In genomic region chr5:177005619-177006264, GRCh38 we compare ENCODE assay signal across 8 cellular contexts. TPM values are rescaled to one million over a fixed set of nuclear protein-coding genes. Genes with fewer than 3 reads are reported as not detected.
DNase-seq lines count a peak whose midpoint lies in the region; ATAC-seq, FAIRE-seq and TF ChIP-seq lines count a peak whose summit lies in the region.

No MANE protein-coding gene starts in this region.

- no peak for TF ChIP-seq RAD21 in A549 (conservative IDR thresholded peaks at IDR 0.05 in 1 of 2, IDR thresholded peaks at IDR 0.05 in 1 of 2)
- TF ChIP-seq RAD21 in H1 (IDR thresholded peaks at IDR 0.05 in 1 of 2, conservative IDR thresholded peaks at IDR 0.05 in 1 of 2; ENCODE audit: low read depth in 2 of 2, low read length in 2 of 2): peak in 1 of 2 experiments; percentile 30; a peak in 1 of 4 replicates

- H4K5ac ChIP-seq in H1 (ENCODE audit: insufficient read length, low read depth, low read length): peak overlapping the region; percentile 94

- no peaks in the 10 kb centered on the region for H3K36me3 ChIP-seq in H1 (ENCODE audit: control insufficient read depth in 2 of 4, insufficient read depth in 4 of 4, low read length in 3 of 4)
- peaks cover 22% of the 10 kb centered on the region for H3K36me3 ChIP-seq in mesodermal cell (ENCODE audit: control insufficient read depth, insufficient read depth, low read length)

- no peak overlapping the region for H2BK12ac ChIP-seq in H1 (ENCODE audit: low read depth, low read length)

- H2BK5ac ChIP-seq in H1 (ENCODE audit: low read depth, low read length): peak overlapping the region; percentile 83

- CTCF ChIA-PET in A549 (lab: Yijun Ruan, JAX): interaction anchor here (0.6 to 2.7 kb wide), 13 partner anchors 9 to 345 kb away, joined by 3 to 10 read pairs (median 4); partner anchors contain the start of gene FGFR4
- CTCF ChIA-PET in H1 (lab: Charles Lee; ENCODE audit: partially characterized antibody): interaction anchor here (0.6 to 2.0 kb wide), 8 partner anchors 9 to 108 kb away, joined by 3 to 7 read pairs (median 3); partner anchors contain the start of genes FGFR4 and ZNF346

- peak overlapping the region; percentile 95; the same call in 1 of the 2 replicates for H4K8ac ChIP-seq in H1 (ENCODE audit: extremely low read depth, insufficient read depth, low read length)

- POLR2A ChIA-PET in A549 (lab: Yijun Ruan, JAX): interaction anchor here (0.7 to 1.1 kb wide), 2 partner anchors 11 to 42 kb away, joined by 3 to 4 read pairs; no protein-coding TSS in a partner anchor
- POLR2A ChIA-PET in H1 (lab: Charles Lee; ENCODE audit: partially characterized antibody): interaction anchor here (0.8 to 4.2 kb wide), 17 partner anchors 9 to 268 kb away, joined by 3 to 26 read pairs (median 4); partner anchors contain the start of genes FGFR4 and ZNF346

- peak; percentile 57 to 71 for DNase-seq in A549 (ENCODE audit: low read depth in 1 of 2, low spot score in 1 of 2)
- peak; percentile 54 for DNase-seq in NCI-H460 (ENCODE audit: extremely low read depth, low read depth)
- peak; percentile 11 to 45 for DNase-seq in activated CD8-positive, alpha-beta memory T cell treated with anti-CD3 and anti-CD28 coated beads for 1 hour (ENCODE audit: extremely low read depth in 1 of 2, low read depth in 1 of 2)
- DNase-seq in H1 (ENCODE audit: low read depth in 1 of 2, low spot score in 2 of 2): no peak
- DNase-seq in stimulated activated CD8-positive, alpha-beta memory T cell treated with anti-CD3 and anti-CD28 coated beads, Interleukin-15, amount 100 ng/mL, for 1 hour (ENCODE audit: low read depth): peak; percentile 29

- H2BK20ac ChIP-seq in H1 (ENCODE audit: low read length): no peak overlapping the region

- peaks cover 22 to 50% of the 10 kb centered on the region in 2 experiments for H3K79me2 ChIP-seq in H1 (ENCODE audit: control insufficient read depth in 1 of 2, insufficient read depth in 2 of 2, low read length in 2 of 2)

- FAIRE-seq in A549 (lab: Jason Lieb, UNC): no peak
- no peak for FAIRE-seq in H1 (lab: Jason Lieb, UNC)

- ATAC-seq in A549: peak; percentile 85 to 87
- peak; percentile 46 for ATAC-seq in GM18508 (IDR thresholded peaks at IDR 0.05; ENCODE audit: insufficient read depth, unreplicated experiment)
- ATAC-seq in HG03064 (IDR thresholded peaks at IDR 0.05; ENCODE audit: low read depth, unreplicated experiment): peak; percentile 46

- H4K91ac ChIP-seq in H1 (replicated peaks; ENCODE audit: insufficient read length, low read length): peak overlapping the region; percentile 74

- peak overlapping the region; percentile 94 for H3K4me3 ChIP-seq in A549
- H3K4me3 ChIP-seq in H1 (ENCODE audit: extremely low read depth in 1 of 4, insufficient read depth in 2 of 4, low read depth in 3 of 4, low read length in 4 of 4): peak overlapping the region; percentile 72 to 85 (median 80)
- H3K4me3 ChIP-seq in mesodermal cell (ENCODE audit: extremely low read depth, insufficient read depth, low read length, poor library complexity, severe bottlenecking): peak overlapping the region; percentile 87

- no peak overlapping the region for H2BK15ac ChIP-seq in H1 (ENCODE audit: low read length)

- H2BK120ac ChIP-seq in H1 (replicated peaks; ENCODE audit: low read depth, low read length): no peak overlapping the region

- peaks cover 8% of the 10 kb centered on the region for H3K79me1 ChIP-seq in H1 (ENCODE audit: low read depth, low read length)

- H3K23ac ChIP-seq in H1 (ENCODE audit: insufficient read length): no peak overlapping the region

- H3K4me2 ChIP-seq in A549 (peak overlapping the region; percentile 90), H1 (ENCODE audit: insufficient read depth in 1 of 2, low read depth in 2 of 2, low read length in 2 of 2) (peak overlapping the region; percentile 65 to 80)

- H3K4me1 ChIP-seq in A549 (peaks cover 20% of the 10 kb centered on the region), H1 (replicated peaks in 1 of 4; ENCODE audit: control insufficient read depth in 3 of 4, insufficient read depth in 4 of 4, low read length in 3 of 4) (peaks cover 0 to 3% (median 3%) of the 10 kb centered on the region in 4 experiments; a peak in 4 of 7 replicates), mesodermal cell (ENCODE audit: control insufficient read depth, insufficient read depth, low read length, poor library complexity, severe bottlenecking) (peaks cover 12% of the 10 kb centered on the region)

- TF ChIP-seq EP300 in A549 (IDR thresholded peaks at IDR 0.05) (no peak), H1 (IDR thresholded peaks at IDR 0.05; ENCODE audit: borderline replicate concordance in 1 of 2, low read depth in 2 of 2, low read length in 2 of 2) (no peak)

- H3K14ac ChIP-seq in H1 (ENCODE audit: insufficient read length): no peak overlapping the region

- TF ChIP-seq POLR2A in A549 (IDR thresholded peaks at IDR 0.05; ENCODE audit: low read length) (no peak), H1 (IDR thresholded peaks at IDR 0.05; ENCODE audit: control extremely low read depth in 1 of 2, low read depth in 2 of 2, low read length in 2 of 2) (no peak)

- TF ChIP-seq CTCF in A549 (IDR thresholded peaks at IDR 0.05): peak; percentile 33
- TF ChIP-seq CTCF in H1 (IDR thresholded peaks at IDR 0.05; ENCODE audit: control extremely low read depth in 1 of 3, insufficient read depth in 1 of 3, low read depth in 1 of 3, low read length in 3 of 3): peak; percentile 28 to 44 (median 37); a peak in 3 of 4 replicates

- peak overlapping the region; percentile 95 to 96 for H3K27ac ChIP-seq in A549
- H3K27ac ChIP-seq in H1 (ENCODE audit: low read depth, low read length): peak overlapping the region; percentile 89
- H3K27ac ChIP-seq in mesodermal cell (ENCODE audit: low read depth, low read length, severe bottlenecking): peak overlapping the region; percentile 94

- 3% methylated on average over 43 of the region's 51 CpGs for WGBS in A549 (ENCODE audit: missing lambda C conversion rate)
- 2% methylated on average over 40 of the region's 51 CpGs; no CpG with 5 or more reads in 1 of the 2 experiments for WGBS in H1 (ENCODE audit: extremely low coverage in 1 of 2, insufficient coverage in 1 of 2, insufficient read length in 1 of 2, insufficient replicate concordance in 2 of 2, low coverage in 1 of 2, low lambda C conversion rate in 2 of 2, missing lambda C conversion rate in 1 of 2), 2 experiments
- 0% methylated on average over 44 to 50 of the region's 51 CpGs for WGBS in mesodermal cell (ENCODE audit: insufficient coverage in 2 of 2), 2 experiments

- H3K27me3 ChIP-seq in H1 (replicated peaks in 1 of 4; ENCODE audit: control insufficient read depth in 3 of 4, extremely low read depth in 1 of 4, insufficient read depth in 3 of 4, low read length in 3 of 4): no peaks in the 10 kb centered on the region

- peaks cover 0 to 3% of the 10 kb centered on the region in 2 experiments for H4K20me1 ChIP-seq in H1 (replicated peaks in 1 of 2; ENCODE audit: control insufficient read depth in 1 of 2, insufficient read depth in 2 of 2, low read length in 2 of 2)

- no peak overlapping the region for H2AK5ac ChIP-seq in H1 (ENCODE audit: low read depth, low read length)

- no peak overlapping the region for H2AFZ ChIP-seq in H1 (ENCODE audit: low read length)

- H3K18ac ChIP-seq in H1 (ENCODE audit: extremely low read depth, low read length): peak overlapping the region; percentile 42

- H3K56ac ChIP-seq in H1 (replicated peaks; ENCODE audit: insufficient read length, low read depth, low read length): peak overlapping the region; percentile 93

- peak overlapping the region; percentile 96 for H3K4ac ChIP-seq in H1 (replicated peaks; ENCODE audit: insufficient read length, low read depth, low read length)

- H3K9ac ChIP-seq in H1 (replicated peaks in 1 of 4; ENCODE audit: extremely low read depth in 1 of 4, low read depth in 3 of 4, low read length in 3 of 4): peak overlapping the region; percentile 59 to 95 (median 84)

- H3K9me3 ChIP-seq in A549 (no peaks in the 10 kb centered on the region), H1 (ENCODE audit: insufficient read depth in 2 of 2, low read depth in 1 of 2, low read length in 1 of 2) (no peaks in the 10 kb centered on the region), mesodermal cell (ENCODE audit: control insufficient read depth, low read length) (no peaks in the 10 kb centered on the region)

- 0 out of 2 replicates have a peak, but pooled peaks cover 2% of the 10 kb centered on the region for H3K23me2 ChIP-seq in H1 (ENCODE audit: low read depth, low read length)

RNA-seq across cellular contexts. Expression of gene UIMC1, which starts 0.8 kb away (rescaled TPM):
- polyA plus RNA-seq in A549 (2011; rRNA removed): 50.6 and 52.5 TPM in 2 replicates
- polyA plus RNA-seq in A549 (2012; cell fraction: cytosol; rRNA removed): 18.2 and 19.8 TPM in 2 replicates
- 11.6 and 17.6 TPM in 2 replicates for polyA plus RNA-seq in A549 (2012; cell fraction: nucleus; rRNA removed)
- 43.8 to 47.8 TPM (median 47.7 TPM) in 3 replicates for polyA plus RNA-seq in A549 (2017; fragmentation: RNase III; extraction: RNeasy Plus Mini Kit Qiagen cat#74134 plus additional on column Dnase treatment)
- polyA minus RNA-seq in A549 (2011; rRNA and poly(A)+ RNA removed): 27.8 and 28.4 TPM in 2 replicates
- total RNA-seq in NCI-H460 (2014; rRNA removed; shearing (Covaris generic)): 33.6 and 34.6 TPM in 2 replicates
- polyA plus RNA-seq in NCI-H460 (2014; cell fraction: nucleus; rRNA removed): 29.5 and 32.8 TPM in 2 replicates
- total RNA-seq in H1 (2021; fragmentation: NEBNext Ultra II Directional; extraction: Animal tissue kit (Norgen Biotek cat#: 25700)): 43.0 and 43.7 TPM in 2 replicates
- 7.7 and 12.8 TPM in 2 replicates for polyA plus RNA-seq in H1 (2011; rRNA removed)
- polyA plus RNA-seq in H1 (2011; cell fraction: cytosol; rRNA removed): 19.8 TPM
- 11.0 TPM for polyA plus RNA-seq in H1 (2011; cell fraction: nucleus; rRNA removed)
- polyA plus RNA-seq in H1 (2012, experiment 1 of 2): 24.7 to 37.4 TPM (median 30.1 TPM) in 4 replicates
- polyA plus RNA-seq in H1 (2012, experiment 2 of 2): 2.7 TPM
- 19.5 TPM for polyA plus RNA-seq in H1 (2013, experiment 1 of 2)
- polyA plus RNA-seq in H1 (2013, experiment 2 of 2): 19.7 TPM
- polyA minus RNA-seq in H1 (2011; rRNA and poly(A)+ RNA removed): 25.5 and 29.8 TPM in 2 replicates
- 18.1 TPM for polyA minus RNA-seq in H1 (2011; cell fraction: cytosol; rRNA and poly(A)+ RNA removed)
- 26.2 TPM for polyA minus RNA-seq in H1 (2011; cell fraction: nucleus; rRNA and poly(A)+ RNA removed)
- 27.3 TPM for polyA plus RNA-seq in mesodermal cell (2013, experiment 1 of 2)
- polyA plus RNA-seq in mesodermal cell (2013, experiment 2 of 2): 31.5 TPM

RNA-seq across cellular contexts. Expression of gene ZNF346, which starts 16.8 kb away (rescaled TPM):
- 14.1 and 14.9 TPM in 2 replicates for polyA plus RNA-seq in A549 (2011; rRNA removed)
- polyA plus RNA-seq in A549 (2012; cell fraction: cytosol; rRNA removed): 13.5 and 16.0 TPM in 2 replicates
- 16.3 and 19.4 TPM in 2 replicates for polyA plus RNA-seq in A549 (2012; cell fraction: nucleus; rRNA removed)
- polyA plus RNA-seq in A549 (2017; fragmentation: RNase III; extraction: RNeasy Plus Mini Kit Qiagen cat#74134 plus additional on column Dnase treatment): 12.1 to 13.5 TPM (median 12.5 TPM) in 3 replicates
- polyA minus RNA-seq in A549 (2011; rRNA and poly(A)+ RNA removed): 21.9 and 22.1 TPM in 2 replicates
- 9.6 and 13.3 TPM in 2 replicates for total RNA-seq in NCI-H460 (2014; rRNA removed; shearing (Covaris generic))
- 18.4 and 28.2 TPM in 2 replicates for polyA plus RNA-seq in NCI-H460 (2014; cell fraction: nucleus; rRNA removed)
- total RNA-seq in H1 (2021; fragmentation: NEBNext Ultra II Directional; extraction: Animal tissue kit (Norgen Biotek cat#: 25700)): 19.9 and 20.2 TPM in 2 replicates
- polyA plus RNA-seq in H1 (2011; rRNA removed): 20.8 and 20.9 TPM in 2 replicates
- 22.3 TPM for polyA plus RNA-seq in H1 (2011; cell fraction: cytosol; rRNA removed)
- polyA plus RNA-seq in H1 (2011; cell fraction: nucleus; rRNA removed): 18.0 TPM
- polyA plus RNA-seq in H1 (2012, experiment 1 of 2): 17.0 to 21.1 TPM (median 17.9 TPM) in 4 replicates
- polyA plus RNA-seq in H1 (2012, experiment 2 of 2): 10.9 TPM
- 11.0 TPM for polyA plus RNA-seq in H1 (2013, experiment 1 of 2)
- 10.8 TPM for polyA plus RNA-seq in H1 (2013, experiment 2 of 2)
- 26.8 and 29.2 TPM in 2 replicates for polyA minus RNA-seq in H1 (2011; rRNA and poly(A)+ RNA removed)
- polyA minus RNA-seq in H1 (2011; cell fraction: cytosol; rRNA and poly(A)+ RNA removed): 14.6 TPM
- polyA minus RNA-seq in H1 (2011; cell fraction: nucleus; rRNA and poly(A)+ RNA removed): 20.0 TPM
- polyA plus RNA-seq in mesodermal cell (2013, experiment 1 of 2): 18.2 TPM
- polyA plus RNA-seq in mesodermal cell (2013, experiment 2 of 2): 15.5 TPM

Comparison
In these comparisons a context has a peak if more than half of its experiments do, and no peak if none do; other contexts are left out.
1. DNase-seq: peak in A549 (2 of 2), NCI-H460 (single experiment), activated CD8-positive, alpha-beta memory T cell treated with anti-CD3 and anti-CD28 coated beads for 1 hour (2 of 2) and stimulated activated CD8-positive, alpha-beta memory T cell treated with anti-CD3 and anti-CD28 coated beads, Interleukin-15, amount 100 ng/mL, for 1 hour (single experiment); none in H1 (0 of 2).
2. Of the 18 proteins assayed by ChIP-seq in both H1 and A549: peak only in H1: E2F6 and MAX; only in A549: none; in both: CTCF; in neither: 13; mixed calls (peak in some experiments, not most) for 2.
3. Peak in every context shown above with its lines, with median percentiles within 50 percentile points of each other: ATAC-seq, H3K27ac ChIP-seq and H3K4me3 ChIP-seq.